1 cellular context compared by ENCODE assay signal in genomic region chr4:37770016-37770415, GRCh38.
TF ChIP-seq lines count a peak whose summit lies in the region.

No MANE protein-coding gene starts in this region.

TF ChIP-seq in IMR-90, 13 proteins besides CTCF, POLR2A, EP300 and RAD21 (continued from another document):
- no peak for TF ChIP-seq ELK1 (IDR thresholded peaks at IDR 0.05; ENCODE audit: borderline replicate concordance, low read depth, low read length)
TF ChIP-seq in IMR-90: peak in this region for 0.
